Comparison of ENCODE assay signal across 17 cellular contexts in genomic region chr3:179837374-179837773, GRCh38.
DNase-seq lines count a peak whose midpoint lies in the region; ATAC-seq and TF ChIP-seq lines count a peak whose summit lies in the region.
"Had no signal": no experiment of that assay in that cellular context is flagged by ENCODE, and none has a peak within 500 bp of the region (broad histone marks: within the 10 kb centered on the region; RNA-seq: fewer than 3 reads in every experiment).

No MANE protein-coding gene starts in this region.

- TF ChIP-seq CTCF in right atrium auricular region (IDR thresholded peaks at IDR 0.05) (no peak), fibroblast of pulmonary artery (IDR thresholded peaks at IDR 0.05; ENCODE audit: low read length, missing control alignments) (peak; percentile 18), mesothelial cell of epicardium (IDR thresholded peaks at IDR 0.05; ENCODE audit: unreplicated experiment) (no peak)

- intact Hi-C loops in Right ventricle myocardium inferior (cut with DNase I): no loop called here

- ATAC-seq in Right ventricle myocardium inferior (peak; percentile 44), SK-N-SH treated with all-trans-retinoic acid at 6 μM for 48 hours (peak; percentile 56)
- ATAC-seq: activated CD8-positive, alpha-beta T cell treated with anti-CD3 and anti-CD28 coated beads, Interleukin-2, amount 10 ng/mL, durations not matched to agents 7 days and 5 days; HepG2 had no signal

- peaks cover under 1% of the 10 kb centered on the region for H3K27me3 Mint-ChIP-seq in mesothelial cell of epicardium (ENCODE audit: low read depth)

- no peaks in the 10 kb centered on the region for H3K36me3 ChIP-seq in right atrium auricular region

- H3K4me1 ChIP-seq in right atrium auricular region: no peaks in the 10 kb centered on the region
- H3K4me1 ChIP-seq: testis had no signal

- H3K27ac ChIP-seq in right atrium auricular region (no peak overlapping the region), temporal lobe (ENCODE audit: low read depth, low read length) (peak overlapping the region; percentile 9)
- H3K27ac ChIP-seq: epithelial cell of prostate, testis had no signal

- H3K9me3 ChIP-seq in right atrium auricular region: no peaks in the 10 kb centered on the region
- H3K9me3 ChIP-seq: testis had no signal

- no peak overlapping the region for H3K4me3 ChIP-seq in right atrium auricular region
- H3K4me3 ChIP-seq in fibroblast of pulmonary artery (replicated peaks; ENCODE audit: low read depth, low read length): no peak overlapping the region
- H3K4me3 ChIP-seq: testis had no signal

- no peaks in the 10 kb centered on the region for H3K36me3 Mint-ChIP-seq in mesothelial cell of epicardium
- H3K36me3 Mint-ChIP-seq: memory B cell had no signal

- no peaks in the 10 kb centered on the region for H3K27me3 ChIP-seq in right atrium auricular region
- H3K27me3 ChIP-seq: testis had no signal

- peaks cover 8% of the 10 kb centered on the region for H3K4me1 Mint-ChIP-seq in mesothelial cell of epicardium
- H3K4me1 Mint-ChIP-seq: memory B cell had no signal

- no peaks in the 10 kb centered on the region for H3K9me3 Mint-ChIP-seq in mesothelial cell of epicardium
- H3K9me3 Mint-ChIP-seq: memory B cell had no signal

- no peak overlapping the region for H3K4me3 Mint-ChIP-seq in mesothelial cell of epicardium
- H3K4me3 Mint-ChIP-seq: activated CD8-positive, alpha-beta T cell treated with anti-CD3 and anti-CD28 coated beads, Interleukin-2, amount 10 ng/mL, durations not matched to agents 7 days and 5 days; memory B cell had no signal

- no peak for DNase-seq in Right ventricle myocardium inferior (ENCODE audit: missing footprints)
- no peak for DNase-seq in right atrium auricular region (ENCODE audit: low spot score)
- peak; percentile 35 for DNase-seq in fibroblast of pulmonary artery (ENCODE audit: low read depth)
- DNase-seq in GM03348 (ENCODE audit: low spot score): no peak
- DNase-seq in mesothelial cell of epicardium (ENCODE audit: low spot score in 2 of 2, unreplicated experiment in 2 of 2): no peak
- DNase-seq in activated effector memory CD4-positive, alpha-beta T cell treated with Interleukin-2 at 50 U/mL for 16 hours: no peak
- DNase-seq: activated CD8-positive, alpha-beta T cell treated with anti-CD3 and anti-CD28 coated beads, Interleukin-2, amount 10 ng/mL, durations not matched to agents 7 days and 5 days; caudate nucleus; DMS79; NCI-H1105 treated with DMSO at 0.1 percent for 48 hours; NCI-H524 treated with DMSO at 0.1 percent for 48 hours; testis had no signal

- no peak overlapping the region for H3K27ac Mint-ChIP-seq in mesothelial cell of epicardium
- H3K27ac Mint-ChIP-seq: activated CD8-positive, alpha-beta T cell treated with anti-CD3 and anti-CD28 coated beads, Interleukin-2, amount 10 ng/mL, durations not matched to agents 7 days and 5 days; memory B cell had no signal

TF ChIP-seq in SK-N-SH treated with all-trans-retinoic acid at 6 μM for 48 hours, 23 proteins besides CTCF, POLR2A, EP300 and RAD21:
- no peak for TF ChIP-seq GLIS3 (CRISPR knock-in tag; IDR thresholded peaks at IDR 0.05)
- no peak for TF ChIP-seq CSRNP3 (CRISPR knock-in tag; IDR thresholded peaks at IDR 0.05)
- no peak for TF ChIP-seq TCF4 (CRISPR knock-in tag; IDR thresholded peaks at IDR 0.05; ENCODE audit: borderline replicate concordance)
